ENCODE assay signal across 17 cellular contexts in the genomic region with DNA sequence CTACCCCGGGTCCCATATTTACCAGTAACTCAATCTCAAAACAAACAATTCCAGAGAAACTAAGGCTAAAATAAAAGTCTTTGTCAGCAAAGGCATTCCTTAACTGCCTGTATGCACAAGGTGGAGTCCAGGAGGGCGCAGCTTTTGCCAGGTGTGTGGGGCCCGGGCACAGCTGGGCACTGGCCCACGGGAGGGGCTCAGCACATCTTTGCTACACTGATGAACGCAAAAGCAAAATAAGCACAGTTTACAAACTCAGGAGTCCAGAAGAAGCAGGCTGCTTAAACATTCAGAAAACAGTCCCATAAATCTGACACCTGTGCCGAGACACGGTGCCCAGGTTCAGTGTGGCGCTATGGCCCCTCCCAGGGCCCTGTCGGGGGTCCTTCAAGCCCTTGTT.
"Had no signal": no experiment of that assay in that cellular context is flagged by ENCODE, and none has a peak within 500 bp of the region (broad histone marks: within the 10 kb centered on the region; RNA-seq: fewer than 3 reads in every experiment).

No MANE protein-coding gene starts in this region.

- H3K9me3 Mint-ChIP-seq: activated CD4-positive, alpha-beta memory T cell treated with anti-CD3 and anti-CD28 coated beads, Interleukin-2, amount 10 ng/mL, durations not matched to agents 7 days and 5 days; activated naive CD4-positive, alpha-beta T cell treated with anti-CD3 and anti-CD28 coated beads for 36 hours; activated T-helper 2 cell treated with anti-CD3 and anti-CD28 coated beads, Interferon-gamma antibody, Interleukin-2, Interleukin-4, amounts not matched to agents 10 μg/mL and 5 μg/mL and 100 μg/mL, durations not matched to agents 14 hours and 24 hours and 36 hours; nephron had no signal

- H3K36me3 ChIP-seq: thyroid gland had no signal

- H3K27me3 Mint-ChIP-seq: activated CD4-positive, alpha-beta memory T cell treated with anti-CD3 and anti-CD28 coated beads, Interleukin-2, amount 10 ng/mL, durations not matched to agents 7 days and 5 days; activated CD8-positive, alpha-beta memory T cell treated with anti-CD3 and anti-CD28 coated beads, Interleukin-2, amount 10 ng/mL, durations not matched to agents 7 days and 5 days had no signal

- DNase-seq: activated CD4-positive, alpha-beta memory T cell treated with anti-CD3 and anti-CD28 coated beads, Interleukin-2, amount 10 ng/mL, durations not matched to agents 7 days and 5 days; activated CD4-positive, alpha-beta T cell treated with anti-CD3 and anti-CD28 coated beads for 48 hours; activated CD4-positive, CD25-positive, alpha-beta regulatory T cell; activated CD8-positive, alpha-beta memory T cell treated with anti-CD3 and anti-CD28 coated beads, Interleukin-2, amount 10 ng/mL, durations not matched to agents 7 days and 5 days; activated naive CD4-positive, alpha-beta T cell treated with anti-CD3 and anti-CD28 coated beads for 36 hours; dermis blood vessel endothelial cell; effector memory CD4-positive, alpha-beta T cell; mesendoderm; occipital lobe; retina; stimulated activated CD4-positive, alpha-beta T cell treated with anti-CD3 and anti-CD28 coated beads, Interleukin-2, amount 100 ng/mL, for 24 hours; stimulated activated naive CD4-positive, alpha-beta T cell treated with Interleukin-2 at 50 U/mL for 16 hours; T1000 had no signal

- H3K27me3 ChIP-seq: ascending aorta, thyroid gland had no signal

- H3K4me3 Mint-ChIP-seq: activated CD4-positive, alpha-beta memory T cell treated with anti-CD3 and anti-CD28 coated beads, Interleukin-2, amount 10 ng/mL, durations not matched to agents 7 days and 5 days; activated CD8-positive, alpha-beta memory T cell treated with anti-CD3 and anti-CD28 coated beads, Interleukin-2, amount 10 ng/mL, durations not matched to agents 7 days and 5 days; activated naive CD4-positive, alpha-beta T cell treated with anti-CD3 and anti-CD28 coated beads for 36 hours; nephron had no signal

- H3K4me3 ChIP-seq: ascending aorta, thyroid gland had no signal

- H3K9me3 ChIP-seq: ascending aorta, thyroid gland had no signal

- H3K27ac Mint-ChIP-seq: activated CD4-positive, alpha-beta memory T cell treated with anti-CD3 and anti-CD28 coated beads, Interleukin-2, amount 10 ng/mL, durations not matched to agents 7 days and 5 days; activated CD8-positive, alpha-beta memory T cell treated with anti-CD3 and anti-CD28 coated beads, Interleukin-2, amount 10 ng/mL, durations not matched to agents 7 days and 5 days; activated naive CD4-positive, alpha-beta T cell treated with anti-CD3 and anti-CD28 coated beads for 36 hours; activated T-helper 2 cell treated with anti-CD3 and anti-CD28 coated beads, Interferon-gamma antibody, Interleukin-2, Interleukin-4, amounts not matched to agents 10 μg/mL and 5 μg/mL and 100 μg/mL, durations not matched to agents 14 hours and 24 hours and 36 hours; nephron had no signal

- ATAC-seq: activated CD8-positive, alpha-beta memory T cell treated with anti-CD3 and anti-CD28 coated beads, Interleukin-2, amount 10 ng/mL, durations not matched to agents 7 days and 5 days had no signal

- H3K4me1 ChIP-seq: thyroid gland had no signal
